Comparison of ENCODE assay signal across 10 cellular contexts in genomic region chr12:2284321-2284813, GRCh38.
DNase-seq lines count a peak whose midpoint lies in the region; ATAC-seq and TF ChIP-seq lines count a peak whose summit lies in the region.
"Had no signal": no experiment of that assay in that cellular context is flagged by ENCODE, and none has a peak within 500 bp of the region (broad histone marks: within the 10 kb centered on the region; RNA-seq: fewer than 3 reads in every experiment).

No MANE protein-coding gene starts in this region.

- peaks cover 0 to 5% (median 0%) of the 10 kb centered on the region in 3 donors for H3K4me1 Mint-ChIP-seq in T-cell
- H3K4me1 Mint-ChIP-seq: CD4-positive, CD25-positive, alpha-beta regulatory T cell had no signal

- H3K4me3 ChIP-seq in A673 (ENCODE audit: low read depth, low read length, poor library complexity, severe bottlenecking) = peak overlapping the region; percentile 7
- H3K4me3 ChIP-seq in astrocyte of the spinal cord (ENCODE audit: low read depth, low read length) = no peak overlapping the region

- peaks cover 15 to 38% of the 10 kb centered on the region in 2 donors for H3K27me3 Mint-ChIP-seq in T-cell

- POLR2A ChIA-PET in A673 (lab: Charles Lee; ENCODE audit: low non-redundant PET) (interaction anchor here (0.6 to 0.7 kb wide), 3 partner anchors 72 to 227 kb away, joined by 7 to 10 read pairs (median 8); no protein-coding TSS in a partner anchor), T-cell (lab: Charles Lee) (no interaction called here)

- H3K27ac ChIP-seq in A673 (ENCODE audit: low read depth, low read length, poor library complexity, severe bottlenecking) = peak overlapping the region; percentile 94

- DNase-seq in A673 (ENCODE audit: low spot score) (peak; percentile 98), M059J (ENCODE audit: low read depth) (peak; percentile 70), astrocyte of the spinal cord (ENCODE audit: low read depth, low spot score) (peak; percentile 89), mesenteric fat pad (ENCODE audit: low spot score) (peak; percentile 22), T-cell (no peak), Ammon's horn (ENCODE audit: low spot score) (no peak)

- H3K27me3 ChIP-seq in A673 (replicated peaks; ENCODE audit: insufficient read depth, low read depth, low read length, poor library complexity) = no peaks in the 10 kb centered on the region

- CTCF ChIA-PET in A673 (lab: Charles Lee) = interaction anchor here (0.6 to 1.2 kb wide), 4 partner anchors 20 to 312 kb away, joined by 3 to 5 read pairs (median 4); no protein-coding TSS in a partner anchor
- CTCF ChIA-PET in T-cell (lab: Charles Lee) = interaction anchor here in 1 of 2 donors (1.0 kb wide), 1 partner anchor 18 kb away, joined by 3 read pairs; no protein-coding TSS in a partner anchor

- no peak for TF ChIP-seq CTCF in A673 (conservative IDR thresholded peaks at IDR 0.05; ENCODE audit: low read depth, low read length)
- no peak for TF ChIP-seq CTCF in astrocyte of the spinal cord (IDR thresholded peaks at IDR 0.05; ENCODE audit: low read depth, low read length)

- intact Hi-C loops in A673 (cut with micrococcal nuclease; ENCODE audit: unreplicated experiment) = loop anchor here (1.0 kb wide), 2 partner anchors 227 to 231 kb away; no protein-coding TSS in a partner anchor

- no peak overlapping the region for H3K27ac Mint-ChIP-seq in T-cell
- H3K27ac Mint-ChIP-seq: naive thymus-derived CD4-positive, alpha-beta T cell had no signal

- no peak overlapping the region for H3K4me3 Mint-ChIP-seq in T-cell
- H3K4me3 Mint-ChIP-seq: CD4-positive, CD25-positive, alpha-beta regulatory T cell had no signal

- no peaks in the 10 kb centered on the region for H3K36me3 Mint-ChIP-seq in T-cell
- H3K36me3 Mint-ChIP-seq: CD4-positive, CD25-positive, alpha-beta regulatory T cell; naive thymus-derived CD4-positive, alpha-beta T cell had no signal

- in situ Hi-C loops in astrocyte of the spinal cord (cut with HindIII; ENCODE audit: low sequenced_read_pairs) = no loop called here

- no peaks in the 10 kb centered on the region for H3K36me3 ChIP-seq in A673 (ENCODE audit: insufficient read depth, low read length, poor library complexity, severe bottlenecking)

- peaks cover 5% of the 10 kb centered on the region for H3K9me3 ChIP-seq in A673 (ENCODE audit: low read depth, low read length, poor library complexity, severe bottlenecking)

- peaks cover 70% of the 10 kb centered on the region for H3K4me1 ChIP-seq in A673 (ENCODE audit: insufficient read depth, low read length, poor library complexity, severe bottlenecking)

- H3K9me3 Mint-ChIP-seq in T-cell = peaks cover 2 to 12% (median 11%) of the 10 kb centered on the region in 3 donors

- ATAC-seq in T-cell (replicated peaks in 1 of 4) (no peak), GM18907 (IDR thresholded peaks at IDR 0.05; ENCODE audit: unreplicated experiment) (no peak), HG03039 (IDR thresholded peaks at IDR 0.05; ENCODE audit: unreplicated experiment) (no peak)

- no TSS peak for BruUV-seq in A673 (replicated peaks; lab: Mats Ljungman, UMichigan)

Comparison
In these comparisons a context has a peak if more than half of its experiments do, and no peak if none do; other contexts are left out.
1. DNase-seq: peak in A673 (single experiment), M059J (single experiment), astrocyte of the spinal cord (single experiment) and mesenteric fat pad (single experiment); none in T-cell (0 of 34) and Ammon's horn (single experiment).